Comparison of ENCODE assay signal across 1 cellular context in genomic region chr22:36212896-36213295, GRCh38.
TF ChIP-seq lines count a peak whose summit lies in the region.

No MANE protein-coding gene starts in this region.

TF ChIP-seq in HepG2, 621 proteins besides CTCF, POLR2A, EP300 and RAD21 (continued from another document):
- TF ChIP-seq ZBTB7B (CRISPR knock-in tag; IDR thresholded peaks at IDR 0.05) (peak; percentile 55; the same call in 1 of the 2 replicates), ZBED4 (CRISPR knock-in tag; IDR thresholded peaks at IDR 0.05; ENCODE audit: borderline replicate concordance) (no peak), SIX4 (CRISPR knock-in tag; IDR thresholded peaks at IDR 0.05) (no peak), UBTF (CRISPR knock-in tag; IDR thresholded peaks at IDR 0.05) (no peak), ZNF513 (CRISPR knock-in tag; conservative IDR thresholded peaks at IDR 0.05) (no peak), ATF7-NPFF (CRISPR knock-in tag; IDR thresholded peaks at IDR 0.05; ENCODE audit: low read depth) (no peak), NR3C1 (CRISPR knock-in tag; IDR thresholded peaks at IDR 0.05) (no peak), HHEX (CRISPR knock-in tag; IDR thresholded peaks at IDR 0.05) (no peak), ZC3H4 (CRISPR knock-in tag; IDR thresholded peaks at IDR 0.05; ENCODE audit: borderline replicate concordance) (no peak), ZNF569 (CRISPR knock-in tag; IDR thresholded peaks at IDR 0.05; ENCODE audit: borderline replicate concordance) (no peak), IKZF1 (IDR thresholded peaks at IDR 0.05) (no peak), JDP2 (CRISPR knock-in tag; IDR thresholded peaks at IDR 0.05; ENCODE audit: borderline replicate concordance) (no peak), EED (CRISPR knock-in tag; IDR thresholded peaks at IDR 0.05) (no peak), HMG20A (CRISPR knock-in tag; IDR thresholded peaks at IDR 0.05; ENCODE audit: borderline replicate concordance) (no peak), THAP11 (CRISPR knock-in tag; IDR thresholded peaks at IDR 0.05) (no peak), TBL1XR1 (IDR thresholded peaks at IDR 0.05; ENCODE audit: borderline replicate concordance, low read length, partially characterized antibody) (no peak), ZNF547 (CRISPR knock-in tag; IDR thresholded peaks at IDR 0.05) (no peak), HOXD1 (CRISPR knock-in tag; IDR thresholded peaks at IDR 0.05) (no peak), PATZ1 (CRISPR knock-in tag; IDR thresholded peaks at IDR 0.05) (peak; percentile 36; the same call in 1 of the 2 replicates), ZNF382 (CRISPR knock-in tag; IDR thresholded peaks at IDR 0.05; ENCODE audit: borderline replicate concordance) (no peak), SMAD1 (CRISPR knock-in tag; IDR thresholded peaks at IDR 0.05; ENCODE audit: borderline replicate concordance, low read depth) (no peak), LRRFIP1 (CRISPR knock-in tag; conservative IDR thresholded peaks at IDR 0.05) (no peak), IRF9 (CRISPR knock-in tag; IDR thresholded peaks at IDR 0.05; ENCODE audit: borderline replicate concordance) (no peak), FOSL2 (CRISPR knock-in tag; IDR thresholded peaks at IDR 0.05) (no peak), ZBTB7A (CRISPR knock-in tag; IDR thresholded peaks at IDR 0.05) (peak; percentile 67; the same call in 1 of the 2 replicates), SRSF1 (optimal IDR thresholded peaks at IDR 0.05; ENCODE audit: low read depth, low read length) (no peak), PHF20 (CRISPR knock-in tag; IDR thresholded peaks at IDR 0.05) (no peak), PHF8 (CRISPR knock-in tag; IDR thresholded peaks at IDR 0.05) (no peak), MYNN (CRISPR knock-in tag; IDR thresholded peaks at IDR 0.05; ENCODE audit: low read depth) (no peak), GLI4 (CRISPR knock-in tag; IDR thresholded peaks at IDR 0.05; ENCODE audit: borderline replicate concordance) (no peak), HIVEP1 (CRISPR knock-in tag; IDR thresholded peaks at IDR 0.05) (no peak), RARG (CRISPR knock-in tag; IDR thresholded peaks at IDR 0.05; ENCODE audit: low read depth) (no peak), ATF5 (CRISPR knock-in tag; IDR thresholded peaks at IDR 0.05; ENCODE audit: low read depth) (no peak), HNF4G (IDR thresholded peaks at IDR 0.05; ENCODE audit: borderline replicate concordance, low read depth, low read length) (peak; percentile 47; the same call in 1 of the 2 replicates), HNF4G (CRISPR knock-in tag; IDR thresholded peaks at IDR 0.05; ENCODE audit: borderline replicate concordance, low read depth) (no peak), ZNF589 (CRISPR knock-in tag; conservative IDR thresholded peaks at IDR 0.05) (no peak), ZNF597 (CRISPR knock-in tag; IDR thresholded peaks at IDR 0.05) (no peak), TSC22D2 (CRISPR knock-in tag; IDR thresholded peaks at IDR 0.05; ENCODE audit: borderline replicate concordance) (no peak), HNRNPUL1 (IDR thresholded peaks at IDR 0.05; ENCODE audit: low read depth, low read length) (no peak), NR2F6 (IDR thresholded peaks at IDR 0.05) (peak; percentile 38; the same call in 1 of the 2 replicates), NR2F6 (CRISPR knock-in tag; IDR thresholded peaks at IDR 0.05) (no peak)
